Comparison of ENCODE assay signal across 8 cellular contexts in genomic region chr3:124246949-124247348, GRCh38.
DNase-seq lines count a peak whose midpoint lies in the region; ATAC-seq and TF ChIP-seq lines count a peak whose summit lies in the region.

No MANE protein-coding gene starts in this region.

- H3K4me1 Mint-ChIP-seq in activated CD8-positive, alpha-beta memory T cell treated with anti-CD3 and anti-CD28 coated beads, Interleukin-2, amount 10 ng/mL, durations not matched to agents 7 days and 5 days = peaks cover 3% of the 10 kb centered on the region

- no peak overlapping the region for H3K27ac ChIP-seq in OCI-LY7 (ENCODE audit: low read depth, low read length, poor library complexity, severe bottlenecking)

- no peaks in the 10 kb centered on the region for H3K9me3 Mint-ChIP-seq in activated CD8-positive, alpha-beta memory T cell treated with anti-CD3 and anti-CD28 coated beads, Interleukin-2, amount 10 ng/mL, durations not matched to agents 7 days and 5 days (ENCODE audit: low read depth)

- H3K4me3 ChIP-seq in HAP-1 (no peak overlapping the region), OCI-LY7 (ENCODE audit: low read depth, low read length, poor library complexity, severe bottlenecking) (no peak overlapping the region), foreskin fibroblast (ENCODE audit: low read depth in 1 of 2, low read length in 2 of 2) (no peak overlapping the region)

- no TSS peak for BruUV-seq in OCI-LY7 (replicated peaks; lab: Mats Ljungman, UMichigan)

- H3K27me3 Mint-ChIP-seq in activated CD8-positive, alpha-beta memory T cell treated with anti-CD3 and anti-CD28 coated beads, Interleukin-2, amount 10 ng/mL, durations not matched to agents 7 days and 5 days = peaks cover 10% of the 10 kb centered on the region

- peak; percentile 79 for TF ChIP-seq CTCF in OCI-LY7 (conservative IDR thresholded peaks at IDR 0.05; ENCODE audit: low read length)
- TF ChIP-seq CTCF in foreskin fibroblast (IDR thresholded peaks at IDR 0.05; ENCODE audit: low read depth, low read length) = peak; percentile 48

- H3K9me2 ChIP-seq in OCI-LY7 (ENCODE audit: insufficient read depth, low read length) = no peaks in the 10 kb centered on the region

- no peak overlapping the region for H3K4me2 ChIP-seq in OCI-LY7 (ENCODE audit: low read length)

- H3K36me3 ChIP-seq in HAP-1 (replicated peaks) = no peaks in the 10 kb centered on the region
- no peaks in the 10 kb centered on the region for H3K36me3 ChIP-seq in OCI-LY7 (ENCODE audit: insufficient read depth, low read length)

- H3K4me3 Mint-ChIP-seq in activated CD8-positive, alpha-beta memory T cell treated with anti-CD3 and anti-CD28 coated beads, Interleukin-2, amount 10 ng/mL, durations not matched to agents 7 days and 5 days = no peak overlapping the region

- H3K9me3 ChIP-seq in HAP-1 = no peaks in the 10 kb centered on the region
- no peaks in the 10 kb centered on the region for H3K9me3 ChIP-seq in OCI-LY7 (ENCODE audit: low read length)

- H3K27me3 ChIP-seq in HAP-1 (ENCODE audit: low read depth) = no peaks in the 10 kb centered on the region

- CTCF ChIA-PET in OCI-LY7 (lab: Charles Lee; ENCODE audit: unreplicated experiment) = no interaction called here
- CTCF ChIA-PET in activated CD8-positive, alpha-beta memory T cell treated with anti-CD3 and anti-CD28 coated beads, Interleukin-2, amount 10 ng/mL, durations not matched to agents 7 days and 5 days (lab: Charles Lee) = no interaction called here

- no peaks in the 10 kb centered on the region for H3K79me2 ChIP-seq in OCI-LY7 (ENCODE audit: insufficient read depth, low read depth, low read length)

- H3K4me1 ChIP-seq in HAP-1 (no peaks in the 10 kb centered on the region), OCI-LY7 (ENCODE audit: insufficient read depth, low read length, poor library complexity, severe bottlenecking) (no peaks in the 10 kb centered on the region)

- no peak overlapping the region for H3K27ac Mint-ChIP-seq in activated CD8-positive, alpha-beta memory T cell treated with anti-CD3 and anti-CD28 coated beads, Interleukin-2, amount 10 ng/mL, durations not matched to agents 7 days and 5 days

- in situ Hi-C loops in ACHN (cut with HindIII; ENCODE audit: low pct_ligation_motif_present, low pct_unique_long_range_greater_than_20kb, low sequenced_read_pairs) (no loop called here), HAP-1 (cut with MboI; ENCODE audit: low sequenced_read_pairs) (no loop called here)

- DNase-seq in ACHN = peak; percentile 27
- DNase-seq in HAP-1 (ENCODE audit: low spot score in 2 of 2) = peak; percentile 7 to 37
- peak; percentile 7 for DNase-seq in OCI-LY7 (ENCODE audit: low spot score)
- peak in 1 of 2 donors; percentile 22 for DNase-seq in foreskin fibroblast
- DNase-seq in posterior vena cava (ENCODE audit: low spot score) = no peak
- DNase-seq in activated CD8-positive, alpha-beta memory T cell treated with anti-CD3 and anti-CD28 coated beads, Interleukin-2, amount 10 ng/mL, durations not matched to agents 7 days and 5 days = no peak
- no peak for DNase-seq in stimulated activated CD4-positive, alpha-beta T cell treated with anti-CD3 and anti-CD28 coated beads, Interleukin-1b, Interleukin-23, amount 100 ng/mL, for 48 hours

- POLR2A ChIA-PET in OCI-LY7 (lab: Charles Lee) = interaction anchor here (0.6 kb wide), 1 partner anchor 18 kb away, joined by 4 read pairs; no protein-coding TSS in a partner anchor

- intact Hi-C loops in OCI-LY7 (cut with micrococcal nuclease; ENCODE audit: unreplicated experiment) = no loop called here
- intact Hi-C loops in posterior vena cava (cut with DNase I) = loop anchor here in 1 of 2 donors (5.0 kb wide), 1 partner anchor 35 kb away; no protein-coding TSS in a partner anchor

- ATAC-seq in activated CD8-positive, alpha-beta memory T cell treated with anti-CD3 and anti-CD28 coated beads, Interleukin-2, amount 10 ng/mL, durations not matched to agents 7 days and 5 days = no peak
- no peak for ATAC-seq in HG03039 (IDR thresholded peaks at IDR 0.05; ENCODE audit: unreplicated experiment)

- H2AFZ ChIP-seq in OCI-LY7 (ENCODE audit: low read length) = no peak overlapping the region

- no peaks in the 10 kb centered on the region for H4K20me1 ChIP-seq in OCI-LY7 (ENCODE audit: insufficient read depth, low read length)

- H3K36me3 Mint-ChIP-seq in activated CD8-positive, alpha-beta memory T cell treated with anti-CD3 and anti-CD28 coated beads, Interleukin-2, amount 10 ng/mL, durations not matched to agents 7 days and 5 days = no peaks in the 10 kb centered on the region

Comparison
In these comparisons a context has a peak if more than half of its experiments do, and no peak if none do; other contexts are left out.
1. DNase-seq: peak in ACHN (single experiment), HAP-1 (2 of 2) and OCI-LY7 (single experiment); none in posterior vena cava (single experiment), activated CD8-positive, alpha-beta memory T cell treated with anti-CD3 and anti-CD28 coated beads, Interleukin-2, amount 10 ng/mL, durations not matched to agents 7 days and 5 days (single experiment) and stimulated activated CD4-positive, alpha-beta T cell treated with anti-CD3 and anti-CD28 coated beads, Interleukin-1b, Interleukin-23, amount 100 ng/mL, for 48 hours (single experiment).